Comparison of ENCODE assay signal across 23 cellular contexts in genomic region chr12:49417558-49417957, GRCh38. TPM values are rescaled to one million over a fixed set of nuclear protein-coding genes. Genes with fewer than 3 reads are reported as not detected.
DNase-seq lines count a peak whose midpoint lies in the region; ATAC-seq, FAIRE-seq and TF ChIP-seq lines count a peak whose summit lies in the region.
"Had no signal": no experiment of that assay in that cellular context is flagged by ENCODE, and none has a peak within 500 bp of the region (broad histone marks: within the 10 kb centered on the region; RNA-seq: fewer than 3 reads in every experiment).

No MANE protein-coding gene starts in this region.

- no peak for TF ChIP-seq RAD21 in A549 (conservative IDR thresholded peaks at IDR 0.05 in 1 of 2, IDR thresholded peaks at IDR 0.05 in 1 of 2)

- no peak for TF ChIP-seq EP300 in A549 (IDR thresholded peaks at IDR 0.05)

- no peaks in the 10 kb centered on the region for H3K9me2 ChIP-seq in Karpas-422 (replicated peaks; ENCODE audit: insufficient read depth, low read length)
- no peaks in the 10 kb centered on the region for H3K9me2 ChIP-seq in hepatocyte (replicated peaks; ENCODE audit: insufficient read depth)

- H3K79me2 ChIP-seq in Karpas-422 (ENCODE audit: low read length) (peaks cover 89% of the 10 kb centered on the region), hepatocyte (peaks cover 69% of the 10 kb centered on the region)

- no peak overlapping the region for H3K4me3 Mint-ChIP-seq in type B pancreatic cell
- no peak overlapping the region for H3K4me3 Mint-ChIP-seq in CD8-positive, alpha-beta T cell
- H3K4me3 Mint-ChIP-seq: B cell; CD4-positive, CD25-positive, alpha-beta regulatory T cell; CD8-positive, alpha-beta memory T cell; HFFc6 had no signal

- H3K4me1 ChIP-seq in A549: peaks cover 68% of the 10 kb centered on the region
- peaks cover 35% of the 10 kb centered on the region for H3K4me1 ChIP-seq in Karpas-422 (ENCODE audit: low read length)
- H3K4me1 ChIP-seq in hepatocyte (ENCODE audit: insufficient read depth): peaks cover 10% of the 10 kb centered on the region
- no peaks in the 10 kb centered on the region for H3K4me1 ChIP-seq in CD8-positive, alpha-beta T cell (ENCODE audit: insufficient read depth, low read length)
- H3K4me1 ChIP-seq in right cardiac atrium (ENCODE audit: control insufficient read depth, insufficient read depth, low read length): no peaks in the 10 kb centered on the region

- H3K36me3 ChIP-seq in Karpas-422 (ENCODE audit: insufficient read depth, low read length): no peaks in the 10 kb centered on the region; the same call in 1 of the 2 replicates
- H3K36me3 ChIP-seq in hepatocyte (replicated peaks; ENCODE audit: insufficient read depth, low read depth): no peaks in the 10 kb centered on the region
- H3K36me3 ChIP-seq in CD8-positive, alpha-beta T cell (ENCODE audit: insufficient read depth, low read length): no peaks in the 10 kb centered on the region
- H3K36me3 ChIP-seq: HAP-1 had no signal

- TF ChIP-seq POLR2A in A549 (IDR thresholded peaks at IDR 0.05; ENCODE audit: low read length): no peak

- H3K4me3 ChIP-seq in A549 (no peak overlapping the region), Karpas-422 (ENCODE audit: low read length) (no peak overlapping the region), hepatocyte (no peak overlapping the region), right cardiac atrium (ENCODE audit: low read length) (no peak overlapping the region)
- no peak overlapping the region for H3K4me3 ChIP-seq in CD8-positive, alpha-beta T cell (ENCODE audit: low read depth, low read length)
- H3K4me3 ChIP-seq: BLaER1, HAP-1 had no signal

- CTCF ChIA-PET in A549 (lab: Yijun Ruan, JAX): interaction anchor here (0.6 to 1.4 kb wide), 3 partner anchors 70 to 919 kb away, joined by 3 to 5 read pairs (median 3); no protein-coding TSS in a partner anchor
- CTCF ChIA-PET in CD8-positive, alpha-beta T cell (lab: Charles Lee): interaction anchor here (1.0 kb wide), 1 partner anchor 525 kb away, joined by 3 read pairs; no protein-coding TSS in a partner anchor

- TF ChIP-seq CTCF in A549 (IDR thresholded peaks at IDR 0.05): no peak
- no peak for TF ChIP-seq CTCF in hepatocyte (IDR thresholded peaks at IDR 0.05; ENCODE audit: poor library complexity)
- TF ChIP-seq CTCF in type B pancreatic cell (conservative IDR thresholded peaks at IDR 0.05): no peak
- no peak for TF ChIP-seq CTCF in CD8-positive, alpha-beta T cell (IDR thresholded peaks at IDR 0.05)

- no peaks in the 10 kb centered on the region for H3K36me3 Mint-ChIP-seq in type B pancreatic cell
- H3K36me3 Mint-ChIP-seq in CD8-positive, alpha-beta T cell: no peaks in the 10 kb centered on the region

- peaks cover 6% of the 10 kb centered on the region for H3K9me3 Mint-ChIP-seq in type B pancreatic cell
- no peaks in the 10 kb centered on the region for H3K9me3 Mint-ChIP-seq in CD8-positive, alpha-beta T cell
- H3K9me3 Mint-ChIP-seq: CD4-positive, CD25-positive, alpha-beta regulatory T cell; CD8-positive, alpha-beta memory T cell; HFFc6 had no signal

- H3K27ac Mint-ChIP-seq in type B pancreatic cell: peak overlapping the region; percentile 0
- H3K27ac Mint-ChIP-seq in CD8-positive, alpha-beta T cell: no peak overlapping the region
- H3K27ac Mint-ChIP-seq: B cell; CD4-positive, CD25-positive, alpha-beta regulatory T cell; CD8-positive, alpha-beta memory T cell; HFFc6 had no signal

- no peak; a peak in 1 of 6 replicates for ATAC-seq in A549
- ATAC-seq in CD8-positive, alpha-beta T cell: no peak
- no peak for ATAC-seq in right cardiac atrium
- no peak for ATAC-seq in GM18867 (IDR thresholded peaks at IDR 0.05; ENCODE audit: unreplicated experiment)

- 34% methylated on average over 1 of the region's 1 CpG for WGBS in A549 (ENCODE audit: missing lambda C conversion rate)
- 77% methylated on average over 1 of the region's 1 CpG for WGBS in hepatocyte (ENCODE audit: low lambda C conversion rate, missing lambda C conversion rate)
- WGBS in right cardiac atrium: 80% methylated on average over 1 of the region's 1 CpG

- H3K27ac ChIP-seq in A549 (0 out of 6 replicates have a peak overlapping the region, but pooled peaks of 1 of the 2 experiments have one; percentile 15), Karpas-422 (ENCODE audit: low read length) (peak overlapping the region; percentile 34), hepatocyte (peak overlapping the region; percentile 37), right cardiac atrium (ENCODE audit: low read length) (no peak overlapping the region)
- H3K27ac ChIP-seq in CD8-positive, alpha-beta T cell (ENCODE audit: low read depth, low read length): no peak overlapping the region
- H3K27ac ChIP-seq: BLaER1, C4-2B had no signal

- H3K4me2 ChIP-seq in A549: peak overlapping the region; percentile 26
- H3K4me2 ChIP-seq in Karpas-422 (ENCODE audit: low read depth, low read length, poor library complexity, severe bottlenecking): no peak overlapping the region
- peak overlapping the region; percentile 30 for H3K4me2 ChIP-seq in hepatocyte
- H3K4me2 ChIP-seq: BLaER1 had no signal

- no peaks in the 10 kb centered on the region for H3K27me3 Mint-ChIP-seq in type B pancreatic cell
- H3K27me3 Mint-ChIP-seq in CD8-positive, alpha-beta T cell (ENCODE audit: low read depth): no peaks in the 10 kb centered on the region
- H3K27me3 Mint-ChIP-seq: B cell; CD4-positive, CD25-positive, alpha-beta regulatory T cell; CD8-positive, alpha-beta memory T cell had no signal

- H3K9ac ChIP-seq in Karpas-422 (ENCODE audit: low read length): no peak overlapping the region
- H3K9ac ChIP-seq: BLaER1 had no signal

- no peaks in the 10 kb centered on the region for H3K9me3 ChIP-seq in A549
- no peaks in the 10 kb centered on the region for H3K9me3 ChIP-seq in Karpas-422 (ENCODE audit: low read length)
- H3K9me3 ChIP-seq in hepatocyte (ENCODE audit: low read depth): no peaks in the 10 kb centered on the region
- H3K9me3 ChIP-seq in CD8-positive, alpha-beta T cell (ENCODE audit: low read length): no peaks in the 10 kb centered on the region
- H3K9me3 ChIP-seq in right cardiac atrium (ENCODE audit: control insufficient read depth, low read length): no peaks in the 10 kb centered on the region
- H3K9me3 ChIP-seq: BLaER1, HAP-1 had no signal

- POLR2A ChIA-PET in A549 (lab: Yijun Ruan, JAX): interaction anchor here (1.5 kb wide), 1 partner anchor 50 kb away, joined by 6 read pairs; the partner anchor contains the start of gene SPATS2
- POLR2A ChIA-PET in CD8-positive, alpha-beta T cell (lab: Charles Lee): interaction anchor here (0.6 kb wide), 1 partner anchor 13 kb away, joined by 4 read pairs; no protein-coding TSS in a partner anchor

- H3K27me3 ChIP-seq in Karpas-422 (ENCODE audit: low read length) (no peaks in the 10 kb centered on the region), hepatocyte (no peaks in the 10 kb centered on the region), right cardiac atrium (ENCODE audit: control insufficient read depth, insufficient read depth) (no peaks in the 10 kb centered on the region)
- no peaks in the 10 kb centered on the region for H3K27me3 ChIP-seq in CD8-positive, alpha-beta T cell (ENCODE audit: insufficient read depth, low read length)
- H3K27me3 ChIP-seq: BLaER1 had no signal

- peaks cover 12% of the 10 kb centered on the region for H3K4me1 Mint-ChIP-seq in type B pancreatic cell (ENCODE audit: unreplicated experiment)
- no peaks in the 10 kb centered on the region for H3K4me1 Mint-ChIP-seq in CD8-positive, alpha-beta T cell (ENCODE audit: low read depth)
- H3K4me1 Mint-ChIP-seq: B cell; CD8-positive, alpha-beta memory T cell had no signal

- H2AFZ ChIP-seq in Karpas-422 (ENCODE audit: low read length) (no peak overlapping the region), hepatocyte (no peak overlapping the region)

- intact Hi-C loops in CD8-positive, alpha-beta T cell (cut with DNase I, micrococcal nuclease): no loop called here
- intact Hi-C loops in right cardiac atrium (cut with DNase I): no loop called here

- FAIRE-seq in A549 (lab: Jason Lieb, UNC): peak; percentile 7
- FAIRE-seq: GM12891, GM18507, H54 had no signal

- DNase-seq in A549 (ENCODE audit: low read depth in 1 of 2, low spot score in 1 of 2) (no peak), Karpas-422 (no peak), hepatocyte (ENCODE audit: low spot score) (no peak), type B pancreatic cell (ENCODE audit: extremely low spot score, unreplicated experiment) (no peak), right cardiac atrium (no peak)
- DNase-seq in CD8-positive, alpha-beta T cell: no peak
- DNase-seq: 8988T; Calu3; CD4-positive, CD25-positive, alpha-beta regulatory T cell; CD8-positive, alpha-beta memory T cell; DMS53; DMS79 treated with DMSO at 0.1 percent for 48 hours; GF-D8; GOT3; HFFc6 had no signal

- H4K20me1 ChIP-seq in Karpas-422 (ENCODE audit: insufficient read depth, low read depth, low read length) (no peaks in the 10 kb centered on the region), hepatocyte (ENCODE audit: insufficient read depth, poor library complexity, severe bottlenecking) (peaks cover 7% of the 10 kb centered on the region)

TF ChIP-seq in A549, 52 proteins besides CTCF, POLR2A, EP300 and RAD21 (continues in another document):
- TF ChIP-seq PHF8 (IDR thresholded peaks at IDR 0.05; ENCODE audit: borderline replicate concordance, low read depth): no peak
- TF ChIP-seq FOXS1 (CRISPR knock-in tag; IDR thresholded peaks at IDR 0.05): no peak
- TF ChIP-seq CEBPB (IDR thresholded peaks at IDR 0.05): no peak

RNA-seq across cellular contexts. Expression of gene SPATS2, which starts 50.3 kb away (rescaled TPM):
- polyA plus RNA-seq in A549 (2011; rRNA removed) (154 and 175 TPM in 2 replicates), A549 (2017; fragmentation: RNase III; extraction: RNeasy Plus Mini Kit Qiagen cat#74134 plus additional on column Dnase treatment) (34.6 to 37.7 TPM (median 34.9 TPM) in 3 replicates), hepatocyte (36.8 and 39.8 TPM in 2 replicates), right cardiac atrium (5.5 TPM)
- 35.2 and 38.6 TPM in 2 replicates for polyA plus RNA-seq in A549 (2012; cell fraction: cytosol; rRNA removed)
- polyA plus RNA-seq in A549 (2012; cell fraction: nucleus; rRNA removed): 27.6 and 38.4 TPM in 2 replicates
- polyA minus RNA-seq in A549 (2011; rRNA and poly(A)+ RNA removed): 90.6 and 109 TPM in 2 replicates
- total RNA-seq in Karpas-422 (2014; rRNA removed; shearing (Covaris generic); ENCODE audit: low replicate concordance): 43.5 and 50.7 TPM in 2 replicates
- total RNA-seq in hepatocyte (24.9 and 26.5 TPM in 2 replicates), type B pancreatic cell (ENCODE audit: low replicate concordance) (32.0 and 40.3 TPM in 2 replicates), right cardiac atrium (10 to 100 TPM in 1 of 4 donors, 1 to 10 TPM in 3; 8.4 to 10.3 (median 9.1) TPM)
- 1 to 10 TPM; 5.6 to 7.2 TPM for total RNA-seq in CD8-positive, alpha-beta T cell

Comparison
In these comparisons a context has a peak if more than half of its experiments do, and no peak if none do; other contexts are left out.
1. H3K27ac ChIP-seq: peak in Karpas-422 (single experiment) and hepatocyte (single experiment); none in CD8-positive, alpha-beta T cell (single experiment) and right cardiac atrium (single experiment).